In the genomic region with DNA sequence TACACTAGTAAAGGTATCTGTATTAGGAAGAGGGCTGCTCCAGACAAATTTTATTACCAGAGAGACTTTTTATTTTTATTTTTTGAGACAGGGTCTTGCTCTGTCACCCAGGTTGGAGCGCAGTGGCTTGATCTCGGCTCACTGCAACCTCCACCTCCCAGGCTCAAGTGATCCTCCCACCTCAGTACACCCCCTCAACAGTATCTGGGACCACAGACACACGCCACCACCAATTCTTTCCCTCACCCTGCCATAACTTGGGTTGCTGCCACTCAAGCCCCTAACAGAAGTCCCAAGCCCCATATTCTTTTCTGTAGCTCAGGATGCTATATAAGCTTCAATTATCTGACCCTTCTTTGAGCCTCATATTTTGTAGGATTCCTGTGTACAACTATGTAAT, we compare ENCODE assay signal across 2 cellular contexts.
TF ChIP-seq lines count a peak whose summit lies in the region.

No MANE protein-coding gene starts in this region.

TF ChIP-seq in SK-N-SH, 30 proteins besides CTCF, POLR2A, EP300 and RAD21:
- TF ChIP-seq SIN3A (IDR thresholded peaks at IDR 0.05; ENCODE audit: borderline replicate concordance, low read depth, low read length), result no peak
- TF ChIP-seq IRF3 (IDR thresholded peaks at IDR 0.05; ENCODE audit: low read depth, low read length), result no peak
- no peak for TF ChIP-seq NRF1 (IDR thresholded peaks at IDR 0.05; ENCODE audit: low read depth, low read length)
- TF ChIP-seq MXI1 (IDR thresholded peaks at IDR 0.05; ENCODE audit: low read depth, low read length), result no peak
- TF ChIP-seq NFIC (IDR thresholded peaks at IDR 0.05; ENCODE audit: borderline replicate concordance), result no peak
- no peak for TF ChIP-seq TAF1 (IDR thresholded peaks at IDR 0.05; ENCODE audit: borderline replicate concordance, low read depth, low read length)
- no peak for TF ChIP-seq TCF12 (IDR thresholded peaks at IDR 0.05)
- no peak for TF ChIP-seq MEF2A (IDR thresholded peaks at IDR 0.05; ENCODE audit: borderline replicate concordance, low read depth)
- TF ChIP-seq, protein P1, sequence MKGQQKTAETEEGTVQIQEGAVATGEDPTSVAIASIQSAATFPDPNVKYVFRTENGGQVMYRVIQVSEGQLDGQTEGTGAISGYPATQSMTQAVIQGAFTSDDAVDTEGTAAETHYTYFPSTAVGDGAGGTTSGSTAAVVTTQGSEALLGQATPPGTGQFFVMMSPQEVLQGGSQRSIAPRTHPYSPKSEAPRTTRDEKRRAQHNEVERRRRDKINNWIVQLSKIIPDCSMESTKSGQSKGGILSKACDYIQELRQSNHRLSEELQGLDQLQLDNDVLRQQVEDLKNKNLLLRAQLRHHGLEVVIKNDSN (IDR thresholded peaks at IDR 0.05; ENCODE audit: borderline replicate concordance, low read depth), result no peak
- TF ChIP-seq, protein P2, sequence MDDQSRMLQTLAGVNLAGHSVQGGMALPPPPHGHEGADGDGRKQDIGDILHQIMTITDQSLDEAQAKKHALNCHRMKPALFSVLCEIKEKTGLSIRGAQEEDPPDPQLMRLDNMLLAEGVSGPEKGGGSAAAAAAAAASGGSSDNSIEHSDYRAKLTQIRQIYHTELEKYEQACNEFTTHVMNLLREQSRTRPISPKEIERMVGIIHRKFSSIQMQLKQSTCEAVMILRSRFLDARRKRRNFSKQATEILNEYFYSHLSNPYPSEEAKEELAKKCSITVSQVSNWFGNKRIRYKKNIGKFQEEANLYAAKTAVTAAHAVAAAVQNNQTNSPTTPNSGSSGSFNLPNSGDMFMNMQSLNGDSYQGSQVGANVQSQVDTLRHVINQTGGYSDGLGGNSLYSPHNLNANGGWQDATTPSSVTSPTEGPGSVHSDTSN (IDR thresholded peaks at IDR 0.05), result no peak
- no peak for TF ChIP-seq RXRA (IDR thresholded peaks at IDR 0.05; ENCODE audit: borderline replicate concordance, low read depth)
- no peak for TF ChIP-seq FOXM1 (IDR thresholded peaks at IDR 0.05; ENCODE audit: low read depth)
- TF ChIP-seq GATA2 (CRISPR knock-in tag; IDR thresholded peaks at IDR 0.05), result no peak
- no peak for TF ChIP-seq CHD2 (IDR thresholded peaks at IDR 0.05; ENCODE audit: low read length, partially characterized antibody)
- no peak for TF ChIP-seq JUND (IDR thresholded peaks at IDR 0.05)
- no peak for TF ChIP-seq FOSL2 (IDR thresholded peaks at IDR 0.05; ENCODE audit: borderline replicate concordance, low read depth)

TF ChIP-seq in SK-N-SH treated with all-trans-retinoic acid at 6 μM for 48 hours, 23 proteins besides CTCF, POLR2A, EP300 and RAD21:
- TF ChIP-seq CSRNP3 (CRISPR knock-in tag; IDR thresholded peaks at IDR 0.05) (no peak), CREB5 (CRISPR knock-in tag; IDR thresholded peaks at IDR 0.05; ENCODE audit: low read depth) (no peak), BACH2 (CRISPR knock-in tag; IDR thresholded peaks at IDR 0.05; ENCODE audit: borderline replicate concordance) (no peak), ZNF565 (CRISPR knock-in tag; conservative IDR thresholded peaks at IDR 0.05; ENCODE audit: low read depth) (no peak), ISL1 (CRISPR knock-in tag; IDR thresholded peaks at IDR 0.05) (no peak), ZFP3 (CRISPR knock-in tag; IDR thresholded peaks at IDR 0.05) (no peak), OSR1 (CRISPR knock-in tag; IDR thresholded peaks at IDR 0.05) (no peak), TCF4 (CRISPR knock-in tag; IDR thresholded peaks at IDR 0.05; ENCODE audit: borderline replicate concordance) (no peak), ZC3H10 (CRISPR knock-in tag; IDR thresholded peaks at IDR 0.05) (no peak), ARNTL (CRISPR knock-in tag; IDR thresholded peaks at IDR 0.05; ENCODE audit: borderline replicate concordance, low read depth) (no peak), PATZ1 (CRISPR knock-in tag; IDR thresholded peaks at IDR 0.05; ENCODE audit: borderline replicate concordance) (no peak), ZFP30 (CRISPR knock-in tag; IDR thresholded peaks at IDR 0.05) (no peak), ZNF8 (CRISPR knock-in tag; IDR thresholded peaks at IDR 0.05) (no peak), ZNF70 (CRISPR knock-in tag; IDR thresholded peaks at IDR 0.05) (no peak), GLIS3 (CRISPR knock-in tag; IDR thresholded peaks at IDR 0.05) (no peak)
- TF ChIP-seq, protein P3, sequence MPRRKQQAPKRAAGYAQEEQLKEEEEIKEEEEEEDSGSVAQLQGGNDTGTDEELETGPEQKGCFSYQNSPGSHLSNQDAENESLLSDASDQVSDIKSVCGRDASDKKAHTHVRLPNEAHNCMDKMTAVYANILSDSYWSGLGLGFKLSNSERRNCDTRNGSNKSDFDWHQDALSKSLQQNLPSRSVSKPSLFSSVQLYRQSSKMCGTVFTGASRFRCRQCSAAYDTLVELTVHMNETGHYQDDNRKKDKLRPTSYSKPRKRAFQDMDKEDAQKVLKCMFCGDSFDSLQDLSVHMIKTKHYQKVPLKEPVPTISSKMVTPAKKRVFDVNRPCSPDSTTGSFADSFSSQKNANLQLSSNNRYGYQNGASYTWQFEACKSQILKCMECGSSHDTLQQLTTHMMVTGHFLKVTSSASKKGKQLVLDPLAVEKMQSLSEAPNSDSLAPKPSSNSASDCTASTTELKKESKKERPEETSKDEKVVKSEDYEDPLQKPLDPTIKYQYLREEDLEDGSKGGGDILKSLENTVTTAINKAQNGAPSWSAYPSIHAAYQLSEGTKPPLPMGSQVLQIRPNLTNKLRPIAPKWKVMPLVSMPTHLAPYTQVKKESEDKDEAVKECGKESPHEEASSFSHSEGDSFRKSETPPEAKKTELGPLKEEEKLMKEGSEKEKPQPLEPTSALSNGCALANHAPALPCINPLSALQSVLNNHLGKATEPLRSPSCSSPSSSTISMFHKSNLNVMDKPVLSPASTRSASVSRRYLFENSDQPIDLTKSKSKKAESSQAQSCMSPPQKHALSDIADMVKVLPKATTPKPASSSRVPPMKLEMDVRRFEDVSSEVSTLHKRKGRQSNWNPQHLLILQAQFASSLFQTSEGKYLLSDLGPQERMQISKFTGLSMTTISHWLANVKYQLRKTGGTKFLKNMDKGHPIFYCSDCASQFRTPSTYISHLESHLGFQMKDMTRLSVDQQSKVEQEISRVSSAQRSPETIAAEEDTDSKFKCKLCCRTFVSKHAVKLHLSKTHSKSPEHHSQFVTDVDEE (CRISPR knock-in tag; IDR thresholded peaks at IDR 0.05), result no peak
